8 cellular contexts compared by ENCODE assay signal in the genomic region with DNA sequence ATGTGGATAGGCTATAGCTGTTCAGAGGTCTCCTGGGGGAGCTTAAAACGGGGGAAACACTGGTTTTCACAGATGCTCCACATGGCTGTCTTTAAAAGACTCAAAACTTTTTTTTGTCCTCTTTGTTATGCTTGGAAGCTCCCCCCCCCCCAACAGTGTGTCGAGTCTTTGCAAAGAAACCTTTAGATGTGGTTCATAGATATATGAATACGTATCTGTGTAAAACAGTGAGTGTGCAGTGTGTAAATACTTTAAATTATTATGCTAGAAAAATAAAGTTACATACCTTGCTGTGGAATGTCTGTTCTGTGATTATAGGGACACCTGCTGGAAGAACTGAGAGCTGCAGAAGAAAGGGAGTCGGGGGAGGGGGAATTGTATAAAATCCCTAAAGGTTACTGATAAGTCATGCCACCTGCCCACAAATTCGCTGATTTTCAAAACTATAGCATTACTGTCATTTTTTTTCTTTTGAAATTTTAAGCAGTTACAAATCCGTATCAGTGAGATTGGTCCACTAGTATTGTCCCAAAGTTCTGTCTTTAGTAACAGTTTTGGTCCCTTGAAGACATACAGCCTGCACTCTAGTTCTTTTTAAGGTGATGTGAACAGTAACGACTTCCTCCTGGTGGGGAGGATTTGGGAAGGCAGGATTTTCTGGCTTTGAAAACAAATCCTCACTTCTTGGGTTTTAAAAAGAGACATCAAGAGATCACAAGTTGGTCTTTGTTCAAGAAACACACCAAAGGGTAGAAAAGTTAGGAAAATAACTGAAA. TPM values are rescaled to one million over a fixed set of nuclear protein-coding genes. Genes with fewer than 3 reads are reported as not detected.
DNase-seq lines count a peak whose midpoint lies in the region; ATAC-seq and TF ChIP-seq lines count a peak whose summit lies in the region.

No MANE protein-coding gene starts in this region.

- H4K91ac ChIP-seq in mesenchymal stem cell (ENCODE audit: low read length) = no peak overlapping the region

- H2BK5ac ChIP-seq in mesenchymal stem cell (ENCODE audit: low read depth, low read length, poor library complexity, severe bottlenecking) = no peak overlapping the region

- H3K4ac ChIP-seq in mesenchymal stem cell (ENCODE audit: low read depth in 1 of 2, low read length in 2 of 2) = no peak overlapping the region

- no peak overlapping the region for H4K8ac ChIP-seq in mesenchymal stem cell (ENCODE audit: low read length)

- no peaks in the 10 kb centered on the region for H3K9me3 Mint-ChIP-seq in activated CD8-positive, alpha-beta memory T cell treated with anti-CD3 and anti-CD28 coated beads, Interleukin-2, amount 10 ng/mL, durations not matched to agents 7 days and 5 days (ENCODE audit: low read depth)

- H3K4me3 ChIP-seq in GM23248 (no peak overlapping the region), Karpas-422 (ENCODE audit: low read length) (no peak overlapping the region), dorsolateral prefrontal cortex (peak overlapping the region in 1 of 59 donors; percentile 22), mesenchymal stem cell (ENCODE audit: insufficient read depth in 1 of 2, low read depth in 1 of 2, low read length in 2 of 2) (no peak overlapping the region), testis (no peak overlapping the region)

- intact Hi-C loops in dorsolateral prefrontal cortex (cut with DNase I) (loop anchor here in 1 of 2 donors (10.0 kb wide), 1 partner anchor 1562 kb away; no protein-coding TSS in a partner anchor), testis (cut with DNase I; ENCODE audit: low total_unique reads) (no loop called here)

- H3K27ac ChIP-seq in GM23248 = peak overlapping the region; percentile 58
- no peak overlapping the region for H3K27ac ChIP-seq in Karpas-422 (ENCODE audit: low read length)
- no peak overlapping the region for H3K27ac ChIP-seq in dorsolateral prefrontal cortex
- H3K27ac ChIP-seq in mesenchymal stem cell (ENCODE audit: low read length, poor library complexity, severe bottlenecking) = peak overlapping the region; percentile 47
- no peak overlapping the region for H3K27ac ChIP-seq in testis

- H3K79me1 ChIP-seq in mesenchymal stem cell (replicated peaks; ENCODE audit: low read length, poor library complexity, severe bottlenecking) = peaks cover 9% of the 10 kb centered on the region

- H4K20me1 ChIP-seq in GM23248 (ENCODE audit: insufficient read depth) = peaks cover 9% of the 10 kb centered on the region; the same call in 1 of the 2 replicates
- no peaks in the 10 kb centered on the region for H4K20me1 ChIP-seq in Karpas-422 (ENCODE audit: insufficient read depth, low read depth, low read length)

- peaks cover 32% of the 10 kb centered on the region for H3K4me1 ChIP-seq in GM23248 (ENCODE audit: insufficient read depth)
- no peaks in the 10 kb centered on the region for H3K4me1 ChIP-seq in Karpas-422 (ENCODE audit: low read length)
- peaks cover 4% of the 10 kb centered on the region for H3K4me1 ChIP-seq in mesenchymal stem cell (ENCODE audit: control insufficient read depth, insufficient read depth, low read depth, low read length)
- H3K4me1 ChIP-seq in testis = no peaks in the 10 kb centered on the region

- in situ Hi-C loops in GM23248 (cut with MboI) = loop anchor here (25.0 kb wide), 1 partner anchor 1259 kb away; no protein-coding TSS in a partner anchor

- TF ChIP-seq CTCF in dorsolateral prefrontal cortex (IDR thresholded peaks at IDR 0.05 in 54 of 56, conservative IDR thresholded peaks at IDR 0.05 in 2 of 56; ENCODE audit: low read depth in 1 of 56, partially characterized antibody in 56 of 56) = peak; percentile 55 to 83 (median 71)
- TF ChIP-seq CTCF in testis (IDR thresholded peaks at IDR 0.05) = peak; percentile 52 to 65 (median 56)

- H3K36me3 ChIP-seq in GM23248 (ENCODE audit: low read depth) (peaks cover 30% of the 10 kb centered on the region), Karpas-422 (ENCODE audit: insufficient read depth, low read length) (no peaks in the 10 kb centered on the region), mesenchymal stem cell (ENCODE audit: control insufficient read depth in 1 of 2, insufficient read depth in 2 of 2, low read depth in 1 of 2, low read length in 2 of 2) (peaks cover 18 to 39% of the 10 kb centered on the region in 2 experiments), testis (ENCODE audit: low read depth, missing control alignments) (no peaks in the 10 kb centered on the region)

- H2AFZ ChIP-seq in GM23248 (no peak overlapping the region), Karpas-422 (ENCODE audit: low read length) (no peak overlapping the region), mesenchymal stem cell (ENCODE audit: low read depth, low read length) (no peak overlapping the region)

- H3K27me3 Mint-ChIP-seq in activated CD8-positive, alpha-beta memory T cell treated with anti-CD3 and anti-CD28 coated beads, Interleukin-2, amount 10 ng/mL, durations not matched to agents 7 days and 5 days = no peaks in the 10 kb centered on the region

- no peak overlapping the region for H3K18ac ChIP-seq in mesenchymal stem cell (ENCODE audit: low read depth in 1 of 2, low read length in 2 of 2)

- H3K14ac ChIP-seq in mesenchymal stem cell (ENCODE audit: low read length in 2 of 2) = no peak overlapping the region

- no peak overlapping the region for H2BK15ac ChIP-seq in mesenchymal stem cell (ENCODE audit: low read depth, poor library complexity, severe bottlenecking)

- no peak overlapping the region for H2AK5ac ChIP-seq in mesenchymal stem cell (ENCODE audit: low read length, severe bottlenecking)

- H2BK120ac ChIP-seq in mesenchymal stem cell (ENCODE audit: low read depth, low read length) = no peak overlapping the region

- H3K36me3 Mint-ChIP-seq in activated CD8-positive, alpha-beta memory T cell treated with anti-CD3 and anti-CD28 coated beads, Interleukin-2, amount 10 ng/mL, durations not matched to agents 7 days and 5 days = no peaks in the 10 kb centered on the region

- no peak overlapping the region for H3K4me3 Mint-ChIP-seq in activated CD8-positive, alpha-beta memory T cell treated with anti-CD3 and anti-CD28 coated beads, Interleukin-2, amount 10 ng/mL, durations not matched to agents 7 days and 5 days

- no peak overlapping the region for H2BK12ac ChIP-seq in mesenchymal stem cell (ENCODE audit: low read length in 2 of 2)

- peaks cover 70% of the 10 kb centered on the region for H3F3A ChIP-seq in GM23248 (ENCODE audit: insufficient read depth)

- H3K79me2 ChIP-seq in GM23248 (ENCODE audit: insufficient read depth) (peaks cover 47% of the 10 kb centered on the region), Karpas-422 (ENCODE audit: low read length) (no peaks in the 10 kb centered on the region)

- H3K9me3 ChIP-seq in GM23248 (ENCODE audit: low read depth) (no peaks in the 10 kb centered on the region), Karpas-422 (ENCODE audit: low read length) (no peaks in the 10 kb centered on the region), mesenchymal stem cell (ENCODE audit: control insufficient read depth, low read length) (no peaks in the 10 kb centered on the region), testis (no peaks in the 10 kb centered on the region)

- 11 to 15% methylated on average over 7 of the region's 7 CpGs for WGBS in GM23248 (ENCODE audit: low coverage in 1 of 2, low lambda C conversion rate in 2 of 2, missing lambda C conversion rate in 2 of 2), 2 experiments
- 26% methylated on average over 3 of the region's 7 CpGs for WGBS in mesenchymal stem cell
- WGBS in testis, 2 donors = 11 to 18% methylated on average over 7 of the region's 7 CpGs

- TF ChIP-seq POLR2A in testis (IDR thresholded peaks at IDR 0.05) = no peak

- H3K9ac ChIP-seq in GM23248 = peak overlapping the region; percentile 56
- H3K9ac ChIP-seq in Karpas-422 (ENCODE audit: low read length) = no peak overlapping the region
- peak overlapping the region; percentile 62 for H3K9ac ChIP-seq in mesenchymal stem cell (ENCODE audit: low read length)

- DNase-seq in activated CD8-positive, alpha-beta memory T cell treated with anti-CD3 and anti-CD28 coated beads, Interleukin-2, amount 10 ng/mL, durations not matched to agents 7 days and 5 days = peak; percentile 54
- no peak for DNase-seq in activated CD8-positive, alpha-beta memory T cell treated with anti-CD3 and anti-CD28 coated beads for 24 hours
- DNase-seq in GM23248 = peak; percentile 77
- DNase-seq in Karpas-422 = peak; percentile 76
- DNase-seq in UCSD-AML1 (lab: John Stamatoyannopoulos, UW; ENCODE audit: unreplicated experiment) = peak; percentile 6
- peak in 1 of 10 donors; percentile 26 for DNase-seq in dorsolateral prefrontal cortex
- peak; percentile 68 for DNase-seq in mesenchymal stem cell
- peak; percentile 40 for DNase-seq in testis

- H3K27ac Mint-ChIP-seq in activated CD8-positive, alpha-beta memory T cell treated with anti-CD3 and anti-CD28 coated beads, Interleukin-2, amount 10 ng/mL, durations not matched to agents 7 days and 5 days = no peak overlapping the region

- no peaks in the 10 kb centered on the region for H3K27me3 ChIP-seq in GM23248 (replicated peaks; ENCODE audit: insufficient read depth)
- no peaks in the 10 kb centered on the region for H3K27me3 ChIP-seq in Karpas-422 (ENCODE audit: low read length)
- no peaks in the 10 kb centered on the region for H3K27me3 ChIP-seq in dorsolateral prefrontal cortex
- no peaks in the 10 kb centered on the region for H3K27me3 ChIP-seq in mesenchymal stem cell (ENCODE audit: control insufficient read depth in 1 of 2, insufficient read depth in 1 of 2, low read length in 2 of 2)
- H3K27me3 ChIP-seq in testis = no peaks in the 10 kb centered on the region

- H3K4me2 ChIP-seq in GM23248 (ENCODE audit: unreplicated experiment) (no peak overlapping the region), Karpas-422 (ENCODE audit: low read depth, low read length, poor library complexity, severe bottlenecking) (no peak overlapping the region), mesenchymal stem cell (ENCODE audit: low read length, poor library complexity, severe bottlenecking) (no peak overlapping the region)

- no peaks in the 10 kb centered on the region for H3K9me2 ChIP-seq in GM23248 (ENCODE audit: insufficient read depth)
- no peaks in the 10 kb centered on the region for H3K9me2 ChIP-seq in Karpas-422 (replicated peaks; ENCODE audit: insufficient read depth, low read length)

- no peaks in the 10 kb centered on the region for H3K4me1 Mint-ChIP-seq in activated CD8-positive, alpha-beta memory T cell treated with anti-CD3 and anti-CD28 coated beads, Interleukin-2, amount 10 ng/mL, durations not matched to agents 7 days and 5 days

- CTCF ChIA-PET in activated CD8-positive, alpha-beta memory T cell treated with anti-CD3 and anti-CD28 coated beads, Interleukin-2, amount 10 ng/mL, durations not matched to agents 7 days and 5 days (lab: Charles Lee) = interaction anchor here (0.6 to 6.7 kb wide), 9 partner anchors 9 to 93 kb away, joined by 3 to 60 read pairs (median 5); no protein-coding TSS in a partner anchor

- no peak for ATAC-seq in activated CD8-positive, alpha-beta memory T cell treated with anti-CD3 and anti-CD28 coated beads, Interleukin-2, amount 10 ng/mL, durations not matched to agents 7 days and 5 days

- H3K23ac ChIP-seq in mesenchymal stem cell (ENCODE audit: low read length in 2 of 2) = no peak overlapping the region

RNA-seq across cellular contexts. Expression of gene RGMB, which starts 22.9 kb away (rescaled TPM):
- total RNA-seq in activated CD8-positive, alpha-beta memory T cell treated with anti-CD3 and anti-CD28 coated beads, Interleukin-2, amount 10 ng/mL, durations not matched to agents 7 days and 5 days = 1 to 10 TPM; 1.1 to 1.3 TPM
- total RNA-seq in GM23248 (2014; rRNA removed; shearing (Covaris generic)) = 195 and 201 TPM in 2 replicates
- polyA plus RNA-seq in GM23248 (2016; fragmentation: Nextera tagmentation; extraction: Ambion mirVana) (145 and 150 TPM in 2 replicates), testis (ENCODE audit: insufficient read depth, low read depth, low replicate concordance) (22.4 TPM)
- total RNA-seq in Karpas-422 (2014; rRNA removed; shearing (Covaris generic); ENCODE audit: low replicate concordance) = 0.94 and 3.1 TPM in 2 replicates
- total RNA-seq in dorsolateral prefrontal cortex (10 to 100 TPM; 20.2 to 59.3 (median 41.0) TPM), testis (10 to 100 TPM; 41.2 to 47.4 TPM)
- polyA plus RNA-seq in mesenchymal stem cell (2013, experiment 1 of 2) = 15.4 TPM
- polyA plus RNA-seq in mesenchymal stem cell (2013, experiment 2 of 2) = 15.8 TPM

Comparison
In these comparisons a context has a peak if more than half of its experiments do, and no peak if none do; other contexts are left out.
1. H3K27ac ChIP-seq: peak in GM23248 (single experiment) and mesenchymal stem cell (single experiment); none in Karpas-422 (single experiment), dorsolateral prefrontal cortex (0 of 59) and testis (0 of 2).